1 cellular context compared by ENCODE assay signal in genomic region chr19:42313096-42313839, GRCh38.
TF ChIP-seq lines count a peak whose summit lies in the region.

TMEM145 (plus strand) TSS chr19:42313309; CDS start chr19:42313377, 68 bp downstream.

TF ChIP-seq in HEK293, 187 proteins besides CTCF, POLR2A, EP300 and RAD21 (continued from another document):
- TF ChIP-seq ZNF398 (tag by site-specific recombination; IDR thresholded peaks at IDR 0.05) (peak; percentile 65; the same call in 1 of the 2 replicates), ZNF792 (tag by site-specific recombination; IDR thresholded peaks at IDR 0.05) (no peak), ZNF692 (tag by site-specific recombination; IDR thresholded peaks at IDR 0.05) (peak; percentile 87), ZNF747 (tag by site-specific recombination; IDR thresholded peaks at IDR 0.05) (no peak), ZNF660 (tag by site-specific recombination; IDR thresholded peaks at IDR 0.05) (peak; percentile 82; the same call in 1 of the 2 replicates), ZNF2 (tag by site-specific recombination; IDR thresholded peaks at IDR 0.05) (peak; percentile 47; the same call in 1 of the 2 replicates), SETDB1 (IDR thresholded peaks at IDR 0.05; ENCODE audit: insufficient read length, low read length) (no peak), ZNF184 (tag by site-specific recombination; IDR thresholded peaks at IDR 0.05) (no peak), ZNF121 (tag by site-specific recombination; IDR thresholded peaks at IDR 0.05) (peak; percentile 22; the same call in 1 of the 2 replicates), ZBTB6 (tag by site-specific recombination; IDR thresholded peaks at IDR 0.05) (peak; percentile 80), KLF1 (tag by site-specific recombination; IDR thresholded peaks at IDR 0.05) (0 out of 2 replicates have a peak, but pooled peaks have one; percentile 27), KLF9 (tag by site-specific recombination; IDR thresholded peaks at IDR 0.05; ENCODE audit: low read depth) (0 out of 2 replicates have a peak, but pooled peaks have one; percentile 21), ZNF37A (tag by site-specific recombination; IDR thresholded peaks at IDR 0.05) (no peak), ZNF626 (tag by site-specific recombination; IDR thresholded peaks at IDR 0.05) (no peak), KLF10 (tag by site-specific recombination; IDR thresholded peaks at IDR 0.05) (no peak), HOXA7 (CRISPR knock-in tag; IDR thresholded peaks at IDR 0.05; ENCODE audit: borderline replicate concordance) (no peak), ZBTB48 (tag by site-specific recombination; IDR thresholded peaks at IDR 0.05) (peak; percentile 93), ZIC2 (tag by site-specific recombination; IDR thresholded peaks at IDR 0.05) (peak; percentile 75), KLF16 (tag by site-specific recombination; IDR thresholded peaks at IDR 0.05) (peak; percentile 44; the same call in 1 of the 2 replicates), YY2 (tag by site-specific recombination; IDR thresholded peaks at IDR 0.05) (no peak), BCL11A (tag by site-specific recombination; IDR thresholded peaks at IDR 0.05; ENCODE audit: low read depth) (no peak), ZSCAN4 (tag by site-specific recombination; IDR thresholded peaks at IDR 0.05) (no peak), ZNF221 (tag by site-specific recombination; IDR thresholded peaks at IDR 0.05; ENCODE audit: borderline replicate concordance) (no peak), ZNF132 (tag by site-specific recombination; IDR thresholded peaks at IDR 0.05; ENCODE audit: borderline replicate concordance) (no peak), ZNF24 (tag by site-specific recombination; IDR thresholded peaks at IDR 0.05) (no peak), ZNF596 (tag by site-specific recombination; IDR thresholded peaks at IDR 0.05) (peak; percentile 62; the same call in 1 of the 2 replicates)
TF ChIP-seq in HEK293: peak in this region for 46.
